25 cellular contexts compared by ENCODE assay signal in genomic region chr7:90061077-90061476, GRCh38.
"Had no signal": no experiment of that assay in that cellular context is flagged by ENCODE, and none has a peak within 500 bp of the region (broad histone marks: within the 10 kb centered on the region; RNA-seq: fewer than 3 reads in every experiment).

No MANE protein-coding gene starts in this region.

- H3K27ac ChIP-seq: HL-60, KMS-11, RWPE1 had no signal

- ATAC-seq: K562, Panc1, PC-3, T-cell had no signal

- FAIRE-seq: HTR-8/SVneo, K562 had no signal

- DNase-seq: Kasumi-1; MV-4-11; NCI-H1048; NCI-H1436; NCI-H187; NCI-H2029; NCI-H2081 treated with DMSO at 0.1 percent for 48 hours; NCI-H2171; NCI-H226; NCI-H446; NCI-H510A; NCI-H524 treated with DMSO at 0.1 percent for 48 hours; NCI-H69; NK-92 treated with Interleukin-12 subunit alpha and Interleukin-12 subunit beta, amount 100 ng/mL, for 24 hours; PC-3; SHP77; SK-N-SH; SW 1271; T-cell had no signal
